Comparison of ENCODE assay signal across 11 cellular contexts in the genomic region with DNA sequence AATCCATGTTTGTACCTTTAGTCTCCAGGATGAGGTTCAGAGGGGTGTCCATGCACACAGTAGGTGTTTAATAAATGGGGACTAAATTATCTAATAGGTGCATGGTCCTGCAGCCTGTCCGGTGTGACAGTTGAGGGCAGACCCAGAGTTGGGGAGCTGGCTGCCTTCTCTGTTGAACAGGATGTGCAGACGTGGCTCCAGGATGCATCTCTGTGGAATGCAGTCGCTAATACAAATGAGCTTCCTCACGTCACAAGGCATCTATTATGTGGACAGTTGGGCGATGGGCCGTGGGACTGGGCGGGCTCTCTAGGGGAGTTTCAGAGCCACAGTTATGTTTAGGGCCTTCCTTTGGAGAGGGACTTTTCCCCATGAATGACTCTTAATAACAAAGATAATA.
A peak's percentile ranks its signal among the peaks of the same experiment; 100 is the strongest.
DNase-seq lines count a peak whose midpoint lies in the region; FAIRE-seq and TF ChIP-seq lines count a peak whose summit lies in the region.
"Had no signal": no experiment of that assay in that cellular context is flagged by ENCODE, and none has a peak within 500 bp of the region (broad histone marks: within the 10 kb centered on the region; RNA-seq: fewer than 3 reads in every experiment).

No MANE protein-coding gene starts in this region.

- H3K4me1 ChIP-seq in skeletal muscle satellite cell (ENCODE audit: control insufficient read depth, insufficient read depth, low read length) (peaks cover 23% of the 10 kb centered on the region), tibial nerve (peaks cover 0 to 20% (median 8%) of the 10 kb centered on the region in 4 donors), mesendoderm (ENCODE audit: control insufficient read depth, low read depth, low read length) (no peaks in the 10 kb centered on the region)

- H3K79me1 ChIP-seq in mesendoderm (ENCODE audit: low read length), result peaks cover 5% of the 10 kb centered on the region

- WGBS in tibial nerve, 2 donors, result 33 to 35% methylated on average over 7 of the region's 7 CpGs
- WGBS in mesendoderm (ENCODE audit: extremely low coverage, insufficient coverage, low lambda C conversion rate), result no CpG with 5 or more reads among the region's 7 CpGs

- H4K8ac ChIP-seq in mesendoderm (ENCODE audit: low read depth, low read length), result no peak overlapping the region

- H3K56ac ChIP-seq in mesendoderm (ENCODE audit: low read length), result no peak overlapping the region

- no peak overlapping the region for H3K4me3 Mint-ChIP-seq in glutamatergic neuron (ENCODE audit: unreplicated experiment)

- no peaks in the 10 kb centered on the region for H3K36me3 Mint-ChIP-seq in glutamatergic neuron (ENCODE audit: unreplicated experiment)

- H2AK5ac ChIP-seq in mesendoderm (ENCODE audit: low read length), result no peak overlapping the region

- no peak overlapping the region for H3K23ac ChIP-seq in mesendoderm (ENCODE audit: low read length)

- peaks cover 7% of the 10 kb centered on the region for H3K9me3 Mint-ChIP-seq in glutamatergic neuron (ENCODE audit: unreplicated experiment)

- peak; percentile 39 for FAIRE-seq in GM18507 (lab: Jason Lieb, UNC)
- FAIRE-seq: K562 had no signal

- TF ChIP-seq POLR2A in tibial nerve (IDR thresholded peaks at IDR 0.05), result no peak

- no peaks in the 10 kb centered on the region for H3K36me3 ChIP-seq in skeletal muscle satellite cell (ENCODE audit: insufficient read depth, low read length)
- H3K36me3 ChIP-seq in tibial nerve, result no peaks in the 10 kb centered on the region
- H3K36me3 ChIP-seq in mesendoderm (ENCODE audit: control insufficient read depth, insufficient read depth, low read length), result no peaks in the 10 kb centered on the region

- H3K9ac ChIP-seq in skeletal muscle satellite cell (ENCODE audit: low read depth, low read length), result peak overlapping the region; percentile 22
- no peak overlapping the region for H3K9ac ChIP-seq in mesendoderm (ENCODE audit: low read length)

- H3K4me2 ChIP-seq in skeletal muscle satellite cell (ENCODE audit: low read length) (peak overlapping the region; percentile 12), mesendoderm (ENCODE audit: low read length) (no peak overlapping the region)

- DNase-seq in GM18507 (ENCODE audit: extremely low spot score, insufficient read length, low read depth) (no peak), glutamatergic neuron (no peak), tibial nerve (ENCODE audit: low spot score in 2 of 2) (no peak), mesendoderm (no peak), NCI-H2196 (lab: John Stamatoyannopoulos, UW; ENCODE audit: unreplicated experiment) (no peak)
- DNase-seq in activated CD4-positive, alpha-beta T cell treated with anti-CD3 and anti-CD28 coated beads, Interleukin-2, amount 50 U/mL, for 1 hour, result no peak
- DNase-seq: effector CD4-positive, alpha-beta T cell; stimulated activated naive CD4-positive, alpha-beta T cell had no signal

- peak overlapping the region; percentile 22 for H3K27ac Mint-ChIP-seq in glutamatergic neuron (ENCODE audit: unreplicated experiment)

- no peak overlapping the region for H3K4me3 ChIP-seq in skeletal muscle satellite cell (ENCODE audit: low read length)
- H3K4me3 ChIP-seq in tibial nerve, result no peak overlapping the region
- H3K4me3 ChIP-seq in mesendoderm (ENCODE audit: low read length), result no peak overlapping the region
- H3K4me3 ChIP-seq: K562 had no signal

- no peak overlapping the region for H3K4ac ChIP-seq in mesendoderm (ENCODE audit: low read depth, low read length)

- TF ChIP-seq CTCF in VCaP (conservative IDR thresholded peaks at IDR 0.05), result no peak
- no peak for TF ChIP-seq CTCF in glutamatergic neuron (IDR thresholded peaks at IDR 0.05; ENCODE audit: partially characterized antibody, unreplicated experiment)
- no peak for TF ChIP-seq CTCF in tibial nerve (IDR thresholded peaks at IDR 0.05)

- no peak overlapping the region for H2BK15ac ChIP-seq in mesendoderm (replicated peaks; ENCODE audit: low read depth)

- H3K18ac ChIP-seq in mesendoderm (ENCODE audit: low read length), result no peak overlapping the region

- H3K4me1 Mint-ChIP-seq in glutamatergic neuron (ENCODE audit: low read depth, unreplicated experiment), result peaks cover 27% of the 10 kb centered on the region

- no peaks in the 10 kb centered on the region for H3K27me3 ChIP-seq in skeletal muscle satellite cell (ENCODE audit: control insufficient read depth, insufficient read depth, low read length)
- no peaks in the 10 kb centered on the region for H3K27me3 ChIP-seq in tibial nerve
- H3K27me3 ChIP-seq in mesendoderm (ENCODE audit: insufficient read depth, low read length, poor library complexity), result no peaks in the 10 kb centered on the region

- no peak overlapping the region for H2BK5ac ChIP-seq in mesendoderm (ENCODE audit: low read length)

- H3K79me2 ChIP-seq in mesendoderm (ENCODE audit: control insufficient read depth, insufficient read depth, low read length), result no peaks in the 10 kb centered on the region

- no peak for TF ChIP-seq EP300 in tibial nerve (IDR thresholded peaks at IDR 0.05)

- no peak overlapping the region for H4K5ac ChIP-seq in mesendoderm (ENCODE audit: low read length)

- no peak overlapping the region for H2BK120ac ChIP-seq in mesendoderm (ENCODE audit: low read depth, low read length)

- H3K27ac ChIP-seq in VCaP (peak overlapping the region; percentile 91), tibial nerve (peak overlapping the region in 1 of 4 donors; percentile 12), mesendoderm (ENCODE audit: low read depth, low read length) (no peak overlapping the region)

- peaks cover 2% of the 10 kb centered on the region for H3K27me3 Mint-ChIP-seq in glutamatergic neuron (ENCODE audit: unreplicated experiment)

- H3K9me3 ChIP-seq in skeletal muscle satellite cell (replicated peaks; ENCODE audit: low read length), result no peaks in the 10 kb centered on the region
- H3K9me3 ChIP-seq in tibial nerve, result peaks cover 0 to under 1% (median 0%) of the 10 kb centered on the region in 4 donors
